ENCODE assay signal across 26 cellular contexts in the genomic region with DNA sequence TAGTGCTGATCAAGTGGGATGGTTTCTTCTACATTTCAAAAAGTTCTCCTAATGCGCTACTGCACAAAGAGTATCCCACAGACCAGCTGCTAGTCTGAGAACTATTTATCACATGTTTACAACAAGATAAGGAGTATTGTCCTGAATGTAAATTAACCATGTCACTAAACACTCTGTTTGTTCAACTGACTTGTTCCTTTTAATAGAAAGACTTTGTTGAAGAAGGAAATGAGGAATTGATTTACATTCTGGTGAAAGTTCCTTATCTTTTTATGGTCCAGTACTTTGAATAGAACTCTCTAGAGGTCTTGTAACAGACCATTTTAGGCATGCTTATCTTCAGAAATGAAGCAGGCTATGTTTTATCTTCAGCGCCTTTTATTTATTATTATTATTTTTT.
"Had no signal": no experiment of that assay in that cellular context is flagged by ENCODE, and none has a peak within 500 bp of the region (broad histone marks: within the 10 kb centered on the region; RNA-seq: fewer than 3 reads in every experiment).

No MANE protein-coding gene starts in this region.

- H3K4me3 Mint-ChIP-seq: activated CD4-positive, alpha-beta T cell treated with anti-CD3 and anti-CD28 coated beads for 36 hours; activated CD8-positive, alpha-beta T cell treated with anti-CD3 and anti-CD28 coated beads, Interleukin-2, amount 10 ng/mL, durations not matched to agents 7 days and 5 days; activated T-cell treated with anti-CD3 and anti-CD28 coated beads, Interleukin-2, amount 50 U/mL, for 72 hours; effector memory CD8-positive, alpha-beta T cell; naive B cell; nephron progenitor cell; stimulated activated memory B cell treated with anti-CD40 and anti-IgM and Interleukin-4, amounts not matched to agents 10 μg/mL and 1 μg/mL and 100 μg/mL, for 72 hours had no signal

- H3K9me3 Mint-ChIP-seq: activated naive CD4-positive, alpha-beta T cell treated with anti-CD3 and anti-CD28 coated beads, Interleukin-2, amount 50 U/mL, for 72 hours; activated T-cell treated with anti-CD3 and anti-CD28 coated beads, Interleukin-2, amount 50 U/mL, for 72 hours; effector memory CD8-positive, alpha-beta T cell; stimulated activated memory B cell treated with anti-CD40 and anti-IgM and Interleukin-4, amounts not matched to agents 10 μg/mL and 1 μg/mL and 100 μg/mL, for 72 hours had no signal

- H3K27ac ChIP-seq: adrenal gland, ascending aorta, brain microvascular endothelial cell, coronary artery, heart right ventricle, left ventricle myocardium inferior, neutrophil, skin epidermis, tibial nerve had no signal

- H3K36me3 ChIP-seq: adrenal gland, brain microvascular endothelial cell, left ventricle myocardium inferior had no signal

- H3K4me1 ChIP-seq: adrenal gland, ascending aorta, heart right ventricle, left ventricle myocardium inferior, tibial nerve had no signal

- DNase-seq: activated CD4-positive, alpha-beta T cell treated with anti-CD3 and anti-CD28 coated beads for 36 hours; activated CD4-positive, CD25-positive, alpha-beta regulatory T cell; activated CD8-positive, alpha-beta T cell treated with anti-CD3 and anti-CD28 coated beads, Interleukin-2, amount 10 ng/mL, durations not matched to agents 7 days and 5 days; activated naive CD4-positive, alpha-beta T cell; activated T-cell treated with anti-CD3 and anti-CD28 coated beads for 4 hours; activated T-cell treated with anti-CD3 and anti-CD28 coated beads, Interleukin-2, amount 50 U/mL, for 72 hours; adrenal gland; brain microvascular endothelial cell; effector memory CD8-positive, alpha-beta T cell; foreskin fibroblast; heart right ventricle; kidney glomerular epithelial cell; left ventricle myocardium inferior; naive B cell; nephron progenitor cell; retina; stimulated activated CD4-positive, alpha-beta T cell treated with anti-CD3 and anti-CD28 coated beads, Interleukin-4, amount 100 ng/mL, for 24 hours had no signal

- H3K9me3 ChIP-seq: adrenal gland, ascending aorta, heart right ventricle, left ventricle myocardium inferior, neutrophil, tibial nerve had no signal

- H3K27me3 Mint-ChIP-seq: activated CD4-positive, alpha-beta T cell treated with anti-CD3 and anti-CD28 coated beads for 36 hours; effector memory CD8-positive, alpha-beta T cell; naive B cell; progenitor cell of endocrine pancreas; stimulated activated memory B cell treated with anti-CD40 and anti-IgM and Interleukin-4, amounts not matched to agents 10 μg/mL and 1 μg/mL and 100 μg/mL, for 72 hours had no signal

- H3K27ac Mint-ChIP-seq: activated CD4-positive, alpha-beta T cell treated with anti-CD3 and anti-CD28 coated beads for 36 hours; activated CD8-positive, alpha-beta T cell treated with anti-CD3 and anti-CD28 coated beads, Interleukin-2, amount 10 ng/mL, durations not matched to agents 7 days and 5 days; activated T-cell treated with anti-CD3 and anti-CD28 coated beads, Interleukin-2, amount 50 U/mL, for 72 hours; effector memory CD8-positive, alpha-beta T cell; nephron progenitor cell; progenitor cell of endocrine pancreas; stimulated activated memory B cell treated with anti-CD40 and anti-IgM and Interleukin-4, amounts not matched to agents 10 μg/mL and 1 μg/mL and 100 μg/mL, for 72 hours had no signal

- H3K4me1 Mint-ChIP-seq: activated CD4-positive, alpha-beta T cell treated with anti-CD3 and anti-CD28 coated beads for 36 hours; nephron progenitor cell; stimulated activated memory B cell treated with anti-CD40 and anti-IgM and Interleukin-4, amounts not matched to agents 10 μg/mL and 1 μg/mL and 100 μg/mL, for 72 hours had no signal

- ATAC-seq: activated CD4-positive, alpha-beta T cell treated with anti-CD3 and anti-CD28 coated beads for 36 hours; activated CD8-positive, alpha-beta T cell treated with anti-CD3 and anti-CD28 coated beads, Interleukin-2, amount 10 ng/mL, durations not matched to agents 7 days and 5 days; activated naive CD4-positive, alpha-beta T cell treated with anti-CD3 and anti-CD28 coated beads, Interleukin-2, amount 50 U/mL, for 72 hours; activated T-cell treated with anti-CD3 and anti-CD28 coated beads, Interleukin-2, amount 50 U/mL, for 72 hours; effector memory CD8-positive, alpha-beta T cell; heart right ventricle; sciatic nerve; stimulated activated memory B cell treated with anti-CD40 and anti-IgM and Interleukin-4, amounts not matched to agents 10 μg/mL and 1 μg/mL and 100 μg/mL, for 72 hours had no signal

- H3K4me3 ChIP-seq: adrenal gland, ascending aorta, coronary artery, heart right ventricle, left ventricle myocardium inferior, skin epidermis, tibial nerve had no signal

- H3K27me3 ChIP-seq: ascending aorta, brain microvascular endothelial cell, neutrophil, tibial nerve had no signal
